ENCODE assay signal across 15 cellular contexts in genomic region chr21:35850029-35850428, GRCh38.
A peak's percentile ranks its signal among the peaks of the same experiment; 100 is the strongest.
DNase-seq lines count a peak whose midpoint lies in the region; ATAC-seq and TF ChIP-seq lines count a peak whose summit lies in the region.
"Had no signal": no experiment of that assay in that cellular context is flagged by ENCODE, and none has a peak within 500 bp of the region (broad histone marks: within the 10 kb centered on the region; RNA-seq: fewer than 3 reads in every experiment).

No MANE protein-coding gene starts in this region.

- H3K27ac ChIP-seq in ACC112 (ENCODE audit: low read depth, low read length) (peak overlapping the region; percentile 7; the same call in 1 of the 2 replicates), KMS-11 (no peak overlapping the region), esophagus muscularis mucosa (replicated peaks in 1 of 4) (peak overlapping the region in 3 of 4 donors; percentile 7 to 28 (median 13)), muscle layer of duodenum (ENCODE audit: low read length) (peak overlapping the region; percentile 11)

- H3K4me3 ChIP-seq in ACC112 (ENCODE audit: low read depth, low read length) (peak overlapping the region; percentile 51), KMS-11 (IDR thresholded peaks at IDR 0.05; ENCODE audit: insufficient read depth, low read depth, low read length) (no peak overlapping the region), esophagus muscularis mucosa (no peak overlapping the region), muscle layer of duodenum (ENCODE audit: low read depth in 1 of 2, low read length in 2 of 2) (no peak overlapping the region)

- peaks cover 16% of the 10 kb centered on the region for H3K4me1 ChIP-seq in ACC112 (ENCODE audit: control insufficient read depth, insufficient read depth, low read length, unreplicated experiment)
- H3K4me1 ChIP-seq in KMS-11 (ENCODE audit: low read depth, poor library complexity, severe bottlenecking): peaks cover 19% of the 10 kb centered on the region
- H3K4me1 ChIP-seq in esophagus muscularis mucosa: peaks cover 0 to 7% (median 5%) of the 10 kb centered on the region in 4 donors
- no peaks in the 10 kb centered on the region for H3K4me1 ChIP-seq in muscle layer of duodenum (ENCODE audit: control insufficient read depth in 1 of 2, insufficient read depth in 2 of 2, low read length in 2 of 2)

- TF ChIP-seq EP300 in esophagus muscularis mucosa (IDR thresholded peaks at IDR 0.05): no peak

- no peaks in the 10 kb centered on the region for H4K20me1 ChIP-seq in KMS-11 (ENCODE audit: insufficient read depth)

- H3K9me3 ChIP-seq in esophagus muscularis mucosa (no peaks in the 10 kb centered on the region), muscle layer of duodenum (ENCODE audit: control insufficient read depth in 1 of 2, low read length in 2 of 2) (no peaks in the 10 kb centered on the region)

- intact Hi-C loops in esophagus muscularis mucosa (cut with DNase I): no loop called here

- peak overlapping the region; percentile 22 for H3K4me2 ChIP-seq in KMS-11

- no peak for TF ChIP-seq CTCF in KMS-11 (conservative IDR thresholded peaks at IDR 0.05; ENCODE audit: low read depth, low read length)
- TF ChIP-seq CTCF in esophagus muscularis mucosa (IDR thresholded peaks at IDR 0.05): no peak

- no peaks in the 10 kb centered on the region for H3K27me3 ChIP-seq in ACC112 (ENCODE audit: insufficient read depth, low read length)
- no peaks in the 10 kb centered on the region for H3K27me3 ChIP-seq in KMS-11 (ENCODE audit: insufficient read depth, low read depth)
- peaks cover 0 to 24% (median 0%) of the 10 kb centered on the region in 4 donors for H3K27me3 ChIP-seq in esophagus muscularis mucosa
- H3K27me3 ChIP-seq in muscle layer of duodenum (ENCODE audit: low read depth, low read length): no peaks in the 10 kb centered on the region

- DNase-seq in esophagus muscularis mucosa (ENCODE audit: extremely low spot score): no peak
- no peak for DNase-seq in stimulated activated CD8-positive, alpha-beta memory T cell treated with anti-CD3 and anti-CD28 coated beads, Interleukin-4, amount 100 ng/mL, for 48 hours
- no peak for DNase-seq in 8988T
- DNase-seq: activated CD4-positive, alpha-beta memory T cell treated with anti-CD3 and anti-CD28 coated beads, Interleukin-2, amount 10 ng/mL, durations not matched to agents 7 days and 5 days; activated naive CD4-positive, alpha-beta T cell; DMS53; mesendoderm; NCI-H2081 treated with DMSO at 0.1 percent for 48 hours; retina had no signal

- H2AFZ ChIP-seq in ACC112 (ENCODE audit: low read length, unreplicated experiment) (peak overlapping the region; percentile 93), KMS-11 (ENCODE audit: low read depth) (peak overlapping the region; percentile 11; the same call in 1 of the 2 replicates)

- no peaks in the 10 kb centered on the region for H3K36me3 ChIP-seq in ACC112 (ENCODE audit: insufficient read depth, low read length)
- no peaks in the 10 kb centered on the region for H3K36me3 ChIP-seq in KMS-11 (ENCODE audit: insufficient read depth)
- no peaks in the 10 kb centered on the region for H3K36me3 ChIP-seq in esophagus muscularis mucosa
- no peaks in the 10 kb centered on the region for H3K36me3 ChIP-seq in muscle layer of duodenum (ENCODE audit: control insufficient read depth in 1 of 2, insufficient read depth in 2 of 2, low read length in 2 of 2)

- no peaks in the 10 kb centered on the region for H3K79me2 ChIP-seq in ACC112 (ENCODE audit: control insufficient read depth, insufficient read depth, low read length, unreplicated experiment)
- H3K79me2 ChIP-seq in KMS-11 (ENCODE audit: insufficient read depth, low read depth): no peaks in the 10 kb centered on the region

- no peak for TF ChIP-seq POLR2A in esophagus muscularis mucosa (IDR thresholded peaks at IDR 0.05; ENCODE audit: low read depth)

- ATAC-seq in GM21515 (IDR thresholded peaks at IDR 0.05; ENCODE audit: unreplicated experiment) (no peak), GM21360 (IDR thresholded peaks at IDR 0.05; ENCODE audit: unreplicated experiment) (no peak)
- ATAC-seq: HCT116 had no signal

- no peak overlapping the region for H3K9ac ChIP-seq in KMS-11

- 42% methylated on average over 5 of the region's 5 CpGs for WGBS in esophagus muscularis mucosa
